1 cellular context compared by ENCODE assay signal in the genomic region with DNA sequence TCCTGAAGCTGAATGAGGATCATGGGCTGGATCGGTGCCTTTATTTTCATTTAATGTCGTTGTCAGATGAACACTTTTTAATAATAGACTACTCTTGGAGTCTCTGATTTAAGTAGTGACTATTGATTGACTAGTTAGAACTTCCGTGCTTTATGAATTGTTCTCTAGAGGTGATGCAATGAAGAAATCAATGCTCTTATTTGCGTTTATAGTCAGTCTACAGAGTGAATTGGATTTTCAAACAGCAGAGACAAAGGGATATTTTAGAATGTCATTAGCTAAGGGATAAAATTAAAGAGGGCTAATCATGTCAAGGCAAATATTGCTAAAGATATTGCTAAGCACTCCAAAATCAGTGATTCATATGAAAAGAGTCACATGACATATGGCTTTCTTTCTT.
TF ChIP-seq lines count a peak whose summit lies in the region.

No MANE protein-coding gene starts in this region.

TF ChIP-seq in HepG2, 621 proteins besides CTCF, POLR2A, EP300 and RAD21 (continued from another document and continues in another):
- TF ChIP-seq ZNF446 (CRISPR knock-in tag; IDR thresholded peaks at IDR 0.05) (no peak), ZNF530 (CRISPR knock-in tag; IDR thresholded peaks at IDR 0.05; ENCODE audit: low read depth) (no peak), HNRNPK (IDR thresholded peaks at IDR 0.05; ENCODE audit: low read depth, low read length, poor library complexity, severe bottlenecking) (no peak), CAMTA2 (CRISPR knock-in tag; IDR thresholded peaks at IDR 0.05; ENCODE audit: borderline replicate concordance) (no peak), ZNF24 (IDR thresholded peaks at IDR 0.05) (0 out of 2 replicates have a peak, but pooled peaks have one; percentile 12), MYNN (CRISPR knock-in tag; IDR thresholded peaks at IDR 0.05; ENCODE audit: low read depth) (no peak), ESRRA (CRISPR knock-in tag; IDR thresholded peaks at IDR 0.05; ENCODE audit: low read depth) (no peak), GRHL1 (CRISPR knock-in tag; conservative IDR thresholded peaks at IDR 0.05) (no peak), SOX13 (IDR thresholded peaks at IDR 0.05) (peak; percentile 64; the same call in 1 of the 2 replicates), SOX13 (CRISPR knock-in tag; conservative IDR thresholded peaks at IDR 0.05 in 1 of 2, IDR thresholded peaks at IDR 0.05 in 1 of 2) (peak in 1 of 2 experiments; percentile 87; a peak in 2 of 4 replicates), SOX5 (CRISPR knock-in tag; IDR thresholded peaks at IDR 0.05; ENCODE audit: borderline replicate concordance) (peak; percentile 78), ZNF574 (CRISPR knock-in tag; IDR thresholded peaks at IDR 0.05) (no peak), TEAD3 (CRISPR knock-in tag; optimal IDR thresholded peaks at IDR 0.05; ENCODE audit: borderline replicate concordance) (no peak), SALL1 (CRISPR knock-in tag; IDR thresholded peaks at IDR 0.05) (no peak), ARID3A (IDR thresholded peaks at IDR 0.05; ENCODE audit: low read depth, low read length) (peak; percentile 38; the same call in 1 of the 2 replicates), MBD4 (IDR thresholded peaks at IDR 0.05; ENCODE audit: borderline replicate concordance, low read length) (no peak), KAT2B (IDR thresholded peaks at IDR 0.05; ENCODE audit: borderline replicate concordance, low read depth, low read length) (peak; percentile 80), TBL1XR1 (IDR thresholded peaks at IDR 0.05; ENCODE audit: borderline replicate concordance, low read length, partially characterized antibody) (no peak), ZFP82 (CRISPR knock-in tag; IDR thresholded peaks at IDR 0.05; ENCODE audit: borderline replicate concordance) (no peak), ZNF652 (CRISPR knock-in tag; IDR thresholded peaks at IDR 0.05; ENCODE audit: borderline replicate concordance, low read depth) (no peak), ZNF276 (CRISPR knock-in tag; IDR thresholded peaks at IDR 0.05; ENCODE audit: low read depth) (no peak), HNRNPH1 (optimal IDR thresholded peaks at IDR 0.05; ENCODE audit: low read depth, low read length) (no peak), JDP2 (CRISPR knock-in tag; IDR thresholded peaks at IDR 0.05; ENCODE audit: borderline replicate concordance) (no peak), NCOA2 (CRISPR knock-in tag; IDR thresholded peaks at IDR 0.05) (peak; percentile 30; the same call in 1 of the 2 replicates), MTA1 (CRISPR knock-in tag; IDR thresholded peaks at IDR 0.05; ENCODE audit: borderline replicate concordance) (no peak), SMAD3 (CRISPR knock-in tag; IDR thresholded peaks at IDR 0.05) (no peak), ARID5B (CRISPR knock-in tag; IDR thresholded peaks at IDR 0.05) (peak; percentile 28; the same call in 1 of the 2 replicates), DNMT3B (CRISPR knock-in tag; conservative IDR thresholded peaks at IDR 0.05) (no peak), JUND (CRISPR knock-in tag; IDR thresholded peaks at IDR 0.05) (no peak), ZHX2 (IDR thresholded peaks at IDR 0.05; ENCODE audit: low read depth) (no peak), ZHX2 (CRISPR knock-in tag; IDR thresholded peaks at IDR 0.05; ENCODE audit: borderline replicate concordance) (no peak), SP2 (CRISPR knock-in tag; IDR thresholded peaks at IDR 0.05) (no peak)
- TF ChIP-seq, protein P1, sequence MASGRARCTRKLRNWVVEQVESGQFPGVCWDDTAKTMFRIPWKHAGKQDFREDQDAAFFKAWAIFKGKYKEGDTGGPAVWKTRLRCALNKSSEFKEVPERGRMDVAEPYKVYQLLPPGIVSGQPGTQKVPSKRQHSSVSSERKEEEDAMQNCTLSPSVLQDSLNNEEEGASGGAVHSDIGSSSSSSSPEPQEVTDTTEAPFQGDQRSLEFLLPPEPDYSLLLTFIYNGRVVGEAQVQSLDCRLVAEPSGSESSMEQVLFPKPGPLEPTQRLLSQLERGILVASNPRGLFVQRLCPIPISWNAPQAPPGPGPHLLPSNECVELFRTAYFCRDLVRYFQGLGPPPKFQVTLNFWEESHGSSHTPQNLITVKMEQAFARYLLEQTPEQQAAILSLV (CRISPR knock-in tag; IDR thresholded peaks at IDR 0.05; ENCODE audit: borderline replicate concordance) = no peak
- TF ChIP-seq, protein P2, sequence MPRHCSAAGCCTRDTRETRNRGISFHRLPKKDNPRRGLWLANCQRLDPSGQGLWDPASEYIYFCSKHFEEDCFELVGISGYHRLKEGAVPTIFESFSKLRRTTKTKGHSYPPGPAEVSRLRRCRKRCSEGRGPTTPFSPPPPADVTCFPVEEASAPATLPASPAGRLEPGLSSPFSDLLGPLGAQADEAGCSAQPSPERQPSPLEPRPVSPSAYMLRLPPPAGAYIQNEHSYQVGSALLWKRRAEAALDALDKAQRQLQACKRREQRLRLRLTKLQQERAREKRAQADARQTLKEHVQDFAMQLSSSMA (CRISPR knock-in tag; IDR thresholded peaks at IDR 0.05) = no peak
